Comparison of ENCODE assay signal across 17 cellular contexts in genomic region chr9:125495137-125496119, GRCh38.
DNase-seq lines count a peak whose midpoint lies in the region; ATAC-seq and TF ChIP-seq lines count a peak whose summit lies in the region.
"Had no signal": no experiment of that assay in that cellular context is flagged by ENCODE, and none has a peak within 500 bp of the region (broad histone marks: within the 10 kb centered on the region; RNA-seq: fewer than 3 reads in every experiment).

No MANE protein-coding gene starts in this region.

- H3K9me3 ChIP-seq in adrenal gland (replicated peaks in 1 of 3) = no peaks in the 10 kb centered on the region
- no peaks in the 10 kb centered on the region for H3K9me3 ChIP-seq in right cardiac atrium (ENCODE audit: control insufficient read depth, low read length)
- H3K9me3 ChIP-seq: gastrocnemius medialis, tibial artery had no signal

- no peaks in the 10 kb centered on the region for H3K36me3 ChIP-seq in adrenal gland (replicated peaks in 1 of 2)
- H3K36me3 ChIP-seq: gastrocnemius medialis had no signal

- CTCF ChIA-PET in activated B cell treated with CpG ODN at 0.5 μM for 24 hours (lab: Charles Lee) = no interaction called here

- no peak for TF ChIP-seq POLR2A in adrenal gland (IDR thresholded peaks at IDR 0.05)

- H3K9me3 Mint-ChIP-seq in activated T-cell treated with anti-CD3 and anti-CD28 coated beads, Interleukin-2, amount 50 U/mL, for 24 hours = no peaks in the 10 kb centered on the region
- no peaks in the 10 kb centered on the region for H3K9me3 Mint-ChIP-seq in activated T-cell treated with anti-CD3 and anti-CD28 coated beads, Interleukin-2, amount 50 U/mL, for 72 hours
- H3K9me3 Mint-ChIP-seq in activated B cell treated with CpG ODN at 0.5 μM for 24 hours = no peaks in the 10 kb centered on the region
- H3K9me3 Mint-ChIP-seq: activated naive CD8-positive, alpha-beta T cell treated with anti-CD3 and anti-CD28 coated beads for 36 hours; dendritic cell treated with granulocyte-macrophage colony-stimulating factor and Interleukin-4, amounts not matched to agents 40 ng/mL and 50 ng/mL, for 4 days had no signal

- H3K27ac ChIP-seq in adrenal gland (no peak overlapping the region), right cardiac atrium (ENCODE audit: low read length) (no peak overlapping the region)
- H3K27ac ChIP-seq: gastrocnemius medialis, tibial artery had no signal

- 77 to 95% (median 82%) methylated on average over 8 of the region's 8 CpGs for WGBS in adrenal gland, 4 donors
- WGBS in right cardiac atrium = 86% methylated on average over 8 of the region's 8 CpGs

- H3K27me3 Mint-ChIP-seq in activated T-cell treated with anti-CD3 and anti-CD28 coated beads, Interleukin-2, amount 50 U/mL, for 24 hours = no peaks in the 10 kb centered on the region
- H3K27me3 Mint-ChIP-seq in activated T-cell treated with anti-CD3 and anti-CD28 coated beads, Interleukin-2, amount 50 U/mL, for 72 hours (ENCODE audit: low read depth) = no peaks in the 10 kb centered on the region
- H3K27me3 Mint-ChIP-seq in activated B cell treated with CpG ODN at 0.5 μM for 24 hours = no peaks in the 10 kb centered on the region
- H3K27me3 Mint-ChIP-seq: activated naive CD8-positive, alpha-beta T cell treated with anti-CD3 and anti-CD28 coated beads for 36 hours; dendritic cell treated with granulocyte-macrophage colony-stimulating factor and Interleukin-4, amounts not matched to agents 40 ng/mL and 50 ng/mL, for 4 days had no signal

- no peak for TF ChIP-seq CTCF in activated B cell treated with CpG ODN at 0.5 μM for 24 hours (IDR thresholded peaks at IDR 0.05)
- TF ChIP-seq CTCF in adrenal gland (IDR thresholded peaks at IDR 0.05) = no peak

- no peak for DNase-seq in activated T-cell treated with anti-CD3 and anti-CD28 coated beads, Interleukin-2, amount 50 U/mL, for 24 hours
- no peak for DNase-seq in activated T-cell treated with anti-CD3 and anti-CD28 coated beads, Interleukin-2, amount 50 U/mL, for 72 hours
- DNase-seq in activated B cell treated with CpG ODN at 0.5 μM for 24 hours = no peak
- no peak for DNase-seq in adrenal gland
- no peak for DNase-seq in right cardiac atrium
- DNase-seq in DMS79 treated with DMSO at 0.1 percent for 48 hours (lab: John Stamatoyannopoulos, UW) = no peak
- DNase-seq in NCI-H526 treated with DMSO at 0.1 percent for 48 hours (lab: John Stamatoyannopoulos, UW) = no peak
- DNase-seq: activated CD4-positive, alpha-beta T cell treated with anti-CD3 and anti-CD28 coated beads for 48 hours; activated naive CD8-positive, alpha-beta T cell treated with anti-CD3 and anti-CD28 coated beads for 36 hours; DMS153; gastrocnemius medialis; NCI-H345; SIG-M5; tibial artery had no signal

- peaks cover 8% of the 10 kb centered on the region for H3K4me1 Mint-ChIP-seq in activated T-cell treated with anti-CD3 and anti-CD28 coated beads, Interleukin-2, amount 50 U/mL, for 24 hours (ENCODE audit: low read depth)
- H3K4me1 Mint-ChIP-seq in activated T-cell treated with anti-CD3 and anti-CD28 coated beads, Interleukin-2, amount 50 U/mL, for 72 hours (ENCODE audit: low read depth) = peaks cover 5% of the 10 kb centered on the region
- peaks cover 29% of the 10 kb centered on the region for H3K4me1 Mint-ChIP-seq in activated B cell treated with CpG ODN at 0.5 μM for 24 hours

- H3K27me3 ChIP-seq in adrenal gland (no peaks in the 10 kb centered on the region), right cardiac atrium (ENCODE audit: control insufficient read depth, insufficient read depth) (no peaks in the 10 kb centered on the region)
- H3K27me3 ChIP-seq: gastrocnemius medialis, tibial artery had no signal

- H3K27ac Mint-ChIP-seq in activated T-cell treated with anti-CD3 and anti-CD28 coated beads, Interleukin-2, amount 50 U/mL, for 24 hours = peak overlapping the region; percentile 42
- H3K27ac Mint-ChIP-seq in activated T-cell treated with anti-CD3 and anti-CD28 coated beads, Interleukin-2, amount 50 U/mL, for 72 hours = no peak overlapping the region
- peak overlapping the region; percentile 26 for H3K27ac Mint-ChIP-seq in activated B cell treated with CpG ODN at 0.5 μM for 24 hours
- H3K27ac Mint-ChIP-seq: activated naive CD8-positive, alpha-beta T cell treated with anti-CD3 and anti-CD28 coated beads for 36 hours; dendritic cell treated with granulocyte-macrophage colony-stimulating factor and Interleukin-4, amounts not matched to agents 40 ng/mL and 50 ng/mL, for 4 days had no signal

- H3K4me3 ChIP-seq in adrenal gland (no peak overlapping the region), right cardiac atrium (ENCODE audit: low read length) (no peak overlapping the region)
- H3K4me3 ChIP-seq: gastrocnemius medialis, lung, tibial artery had no signal

- peaks cover 11 to 24% of the 10 kb centered on the region in 2 donors for H3K4me1 ChIP-seq in adrenal gland (replicated peaks in 1 of 2)
- no peaks in the 10 kb centered on the region for H3K4me1 ChIP-seq in right cardiac atrium (ENCODE audit: control insufficient read depth, insufficient read depth, low read length)
- H3K4me1 ChIP-seq: gastrocnemius medialis, tibial artery had no signal

- ATAC-seq in activated T-cell treated with anti-CD3 and anti-CD28 coated beads, Interleukin-2, amount 50 U/mL, for 72 hours (replicated peaks in 1 of 2) = no peak
- ATAC-seq in HG02885 (IDR thresholded peaks at IDR 0.05; ENCODE audit: poor library complexity, unreplicated experiment) = peak; percentile 74
- ATAC-seq in activated B cell treated with CpG ODN at 0.5 μM for 24 hours (ENCODE audit: low read depth) = peak; percentile 40
- no peak for ATAC-seq in right cardiac atrium
- ATAC-seq: gastrocnemius medialis had no signal

- POLR2A ChIA-PET in activated B cell treated with CpG ODN at 0.5 μM for 24 hours (lab: Charles Lee) = no interaction called here

- intact Hi-C loops in activated B cell treated with CpG ODN at 0.5 μM for 24 hours (cut with micrococcal nuclease) (no loop called here), adrenal gland (cut with DNase I) (no loop called here), right cardiac atrium (cut with DNase I) (no loop called here)

- no peak overlapping the region for H3K4me3 Mint-ChIP-seq in activated T-cell treated with anti-CD3 and anti-CD28 coated beads, Interleukin-2, amount 50 U/mL, for 24 hours
- H3K4me3 Mint-ChIP-seq in activated T-cell treated with anti-CD3 and anti-CD28 coated beads, Interleukin-2, amount 50 U/mL, for 72 hours = no peak overlapping the region
- H3K4me3 Mint-ChIP-seq in activated B cell treated with CpG ODN at 0.5 μM for 24 hours = peak overlapping the region; percentile 25
- H3K4me3 Mint-ChIP-seq: activated naive CD8-positive, alpha-beta T cell treated with anti-CD3 and anti-CD28 coated beads for 36 hours; dendritic cell treated with granulocyte-macrophage colony-stimulating factor and Interleukin-4, amounts not matched to agents 40 ng/mL and 50 ng/mL, for 4 days had no signal

- H3K36me3 Mint-ChIP-seq in activated T-cell treated with anti-CD3 and anti-CD28 coated beads, Interleukin-2, amount 50 U/mL, for 24 hours (ENCODE audit: low read depth) = peaks cover 25% of the 10 kb centered on the region
- H3K36me3 Mint-ChIP-seq in activated T-cell treated with anti-CD3 and anti-CD28 coated beads, Interleukin-2, amount 50 U/mL, for 72 hours (ENCODE audit: insufficient read depth in 2 of 2) = peaks cover 0 to 3% of the 10 kb centered on the region in 2 donors
- H3K36me3 Mint-ChIP-seq in activated B cell treated with CpG ODN at 0.5 μM for 24 hours (ENCODE audit: low read depth) = peaks cover 19% of the 10 kb centered on the region

Comparison
In these comparisons a context has a peak if more than half of its experiments do, and no peak if none do; other contexts are left out.
1. ATAC-seq: peak in HG02885 (single experiment) and activated B cell treated with CpG ODN at 0.5 μM for 24 hours (single experiment); none in activated T-cell treated with anti-CD3 and anti-CD28 coated beads, Interleukin-2, amount 50 U/mL, for 72 hours (0 of 2) and right cardiac atrium (0 of 2).